In genomic region chr1:179089827-179090482, GRCh38 we compare ENCODE assay signal across 14 cellular contexts. TPM values are rescaled to one million over a fixed set of nuclear protein-coding genes. Genes with fewer than 3 reads are reported as not detected.
DNase-seq lines count a peak whose midpoint lies in the region; ATAC-seq and TF ChIP-seq lines count a peak whose summit lies in the region.
"Had no signal": no experiment of that assay in that cellular context is flagged by ENCODE, and none has a peak within 500 bp of the region (broad histone marks: within the 10 kb centered on the region; RNA-seq: fewer than 3 reads in every experiment).

No MANE protein-coding gene starts in this region.

- peaks cover 7% of the 10 kb centered on the region for H3K4me1 ChIP-seq in right cardiac atrium (ENCODE audit: control insufficient read depth, insufficient read depth, low read length)
- H3K4me1 ChIP-seq in body of pancreas: peaks cover 28% of the 10 kb centered on the region
- H3K4me1 ChIP-seq: parathyroid adenoma had no signal

- 80% methylated on average over 16 of the region's 16 CpGs for WGBS in right cardiac atrium
- WGBS in body of pancreas, 2 donors: 72 to 85% methylated on average over 8 to 16 of the region's 16 CpGs

- peaks cover 4 to 8% of the 10 kb centered on the region in 2 donors for H3K36me3 ChIP-seq in body of pancreas (replicated peaks in 1 of 2; ENCODE audit: insufficient read depth in 1 of 2, low read depth in 2 of 2)

- H3K27me3 ChIP-seq in right cardiac atrium (ENCODE audit: control insufficient read depth, insufficient read depth) (no peaks in the 10 kb centered on the region), body of pancreas (no peaks in the 10 kb centered on the region)

- intact Hi-C loops in right cardiac atrium (cut with DNase I): loop anchor here in 1 of 4 donors (10.0 kb wide), 1 partner anchor 105 kb away; no protein-coding TSS in a partner anchor
- intact Hi-C loops in Right ventricle myocardium superior (cut with DNase I): loop anchor here (10.0 kb wide), 1 partner anchor 205 kb away; the partner anchor contains the start of gene SOAT1
- intact Hi-C loops in body of pancreas (cut with DNase I): loop anchor here (10.0 kb wide), 1 partner anchor 275 kb away; the partner anchor contains the start of gene AXDND1

- DNase-seq in right cardiac atrium (peak in 1 of 3 donors; percentile 41), Right ventricle myocardium superior (no peak), body of pancreas (no peak), myocyte (ENCODE audit: low read depth) (peak; percentile 45), NCI-H2196 treated with DMSO at 0.1 percent for 48 hours (lab: John Stamatoyannopoulos, UW; ENCODE audit: unreplicated experiment) (no peak), NCI-H1930 (lab: John Stamatoyannopoulos, UW) (no peak), T-helper 1 cell (no peak), hippocampal formation (lab: John Stamatoyannopoulos, UW) (no peak)
- DNase-seq: kidney; MV-4-11; NCI-H2107; stimulated activated CD4-positive, alpha-beta T cell treated with anti-CD3 and anti-CD28 coated beads, Interleukin-12 subunit alpha, Interleukin-12 subunit beta, amount 100 ng/mL, for 4 hours had no signal

- no peak for ATAC-seq in right cardiac atrium
- no peak for ATAC-seq in Right ventricle myocardium superior (ENCODE audit: poor library complexity)
- ATAC-seq in body of pancreas: no peak

- H3K27ac ChIP-seq in right cardiac atrium (ENCODE audit: low read length) (peak overlapping the region; percentile 9), body of pancreas (peak overlapping the region in 3 of 4 donors; percentile 39 to 75 (median 58))
- H3K27ac ChIP-seq: parathyroid adenoma, VCaP had no signal

- TF ChIP-seq POLR2A in body of pancreas (IDR thresholded peaks at IDR 0.05): no peak

- H3K4me3 ChIP-seq in right cardiac atrium (ENCODE audit: low read length) (no peak overlapping the region), body of pancreas (no peak overlapping the region)

- H3K9me3 ChIP-seq in right cardiac atrium (ENCODE audit: control insufficient read depth, low read length) (no peaks in the 10 kb centered on the region), body of pancreas (no peaks in the 10 kb centered on the region)

- no peak for TF ChIP-seq CTCF in body of pancreas (IDR thresholded peaks at IDR 0.05)

RNA-seq across cellular contexts. Expression of gene TOR3A, which starts 8.1 kb away (rescaled TPM):
- 10 to 100 TPM; 11.8 to 12.5 (median 11.9) TPM for total RNA-seq in right cardiac atrium
- polyA plus RNA-seq in right cardiac atrium: 6.7 TPM
- total RNA-seq in Right ventricle myocardium superior: 10.1 TPM
- total RNA-seq in body of pancreas: 10 to 100 TPM; 23.1 to 27.7 TPM
- total RNA-seq in myocyte: 64.2 and 94.8 TPM in 2 replicates
- polyA plus RNA-seq in myocyte (2012): 38.8 TPM
